Comparison of ENCODE assay signal across 10 cellular contexts in genomic region chr12:102169922-102170698, GRCh38. TPM values are rescaled to one million over a fixed set of nuclear protein-coding genes. Genes with fewer than 3 reads are reported as not detected.
DNase-seq lines count a peak whose midpoint lies in the region; ATAC-seq and TF ChIP-seq lines count a peak whose summit lies in the region.
"Had no signal": no experiment of that assay in that cellular context is flagged by ENCODE, and none has a peak within 500 bp of the region (broad histone marks: within the 10 kb centered on the region; RNA-seq: fewer than 3 reads in every experiment).

No MANE protein-coding gene starts in this region.

- H3K79me2 ChIP-seq in fibroblast of lung (ENCODE audit: control insufficient read depth, insufficient read depth, low read length), result no peaks in the 10 kb centered on the region

- DNase-seq in DMS53 treated with DMSO at 0.1 percent for 48 hours (lab: John Stamatoyannopoulos, UW; ENCODE audit: unreplicated experiment) (peak; percentile 63), H7 (peak; percentile 23), Panc1 (ENCODE audit: low read depth, low spot score) (peak; percentile 24), fibroblast of lung (ENCODE audit: low read depth in 2 of 2) (peak; percentile 11 to 53), progenitor cell of endocrine pancreas (ENCODE audit: low spot score, unreplicated experiment) (no peak), globus pallidus (ENCODE audit: low spot score) (no peak)
- no peak for DNase-seq in activated CD4-positive, alpha-beta memory T cell treated with anti-CD3 and anti-CD28 coated beads, Interleukin-2, amount 10 ng/mL, durations not matched to agents 7 days and 5 days

- TF ChIP-seq CTCF in Panc1 (IDR thresholded peaks at IDR 0.05) (peak; percentile 77; the same call in 1 of the 2 replicates), fibroblast of lung (conservative IDR thresholded peaks at IDR 0.05 in 1 of 2, IDR thresholded peaks at IDR 0.05 in 1 of 2; ENCODE audit: low read depth in 1 of 2, low read length in 2 of 2) (peak; percentile 43 to 83), progenitor cell of endocrine pancreas (IDR thresholded peaks at IDR 0.05; ENCODE audit: unreplicated experiment) (peak; percentile 80)

- no peak overlapping the region for H3K9ac ChIP-seq in fibroblast of lung (ENCODE audit: insufficient read depth, low read length)

- ATAC-seq in Panc1, result peak; percentile 75; the same call in 1 of the 2 replicates
- ATAC-seq in HG03039 (IDR thresholded peaks at IDR 0.05; ENCODE audit: unreplicated experiment), result no peak

- peaks cover 3% of the 10 kb centered on the region for H3K36me3 Mint-ChIP-seq in progenitor cell of endocrine pancreas (ENCODE audit: insufficient read depth)
- H3K36me3 Mint-ChIP-seq in activated CD4-positive, alpha-beta memory T cell treated with anti-CD3 and anti-CD28 coated beads, Interleukin-2, amount 10 ng/mL, durations not matched to agents 7 days and 5 days (ENCODE audit: low read depth), result peaks cover 21% of the 10 kb centered on the region

- H3K9me3 Mint-ChIP-seq in progenitor cell of endocrine pancreas (ENCODE audit: low read depth), result no peaks in the 10 kb centered on the region
- no peaks in the 10 kb centered on the region for H3K9me3 Mint-ChIP-seq in activated CD4-positive, alpha-beta memory T cell treated with anti-CD3 and anti-CD28 coated beads, Interleukin-2, amount 10 ng/mL, durations not matched to agents 7 days and 5 days

- in situ Hi-C loops in Panc1 (cut with HindIII; ENCODE audit: low pct_unique_long_range_greater_than_20kb, low sequenced_read_pairs), result no loop called here

- H3K27me3 ChIP-seq in H7 (ENCODE audit: control insufficient read depth, insufficient read depth, low read length), result no peaks in the 10 kb centered on the region
- no peaks in the 10 kb centered on the region for H3K27me3 ChIP-seq in Panc1 (ENCODE audit: control insufficient read depth, insufficient read depth, low read length)
- H3K27me3 ChIP-seq in fibroblast of lung (ENCODE audit: control insufficient read depth, insufficient read depth, low read length), result no peaks in the 10 kb centered on the region
- H3K27me3 ChIP-seq: SJSA1 had no signal

- no peak overlapping the region for H3K27ac Mint-ChIP-seq in progenitor cell of endocrine pancreas
- H3K27ac Mint-ChIP-seq in activated CD4-positive, alpha-beta memory T cell treated with anti-CD3 and anti-CD28 coated beads, Interleukin-2, amount 10 ng/mL, durations not matched to agents 7 days and 5 days, result no peak overlapping the region

- H3K4me2 ChIP-seq in fibroblast of lung (ENCODE audit: extremely low read depth, insufficient read depth, low read length), result no peak overlapping the region

- no peaks in the 10 kb centered on the region for H3K9me3 ChIP-seq in Panc1 (ENCODE audit: control insufficient read depth, insufficient read depth, low read depth, low read length)
- no peaks in the 10 kb centered on the region for H3K9me3 ChIP-seq in fibroblast of lung (ENCODE audit: control insufficient read depth, insufficient read depth, low read depth, low read length)
- H3K9me3 ChIP-seq: SJSA1 had no signal

- CTCF ChIA-PET in Panc1 (lab: Charles Lee), result interaction anchor here (0.6 to 1.0 kb wide), 4 partner anchors 28 to 534 kb away, joined by 3 to 6 read pairs (median 3); no protein-coding TSS in a partner anchor
- CTCF ChIA-PET in activated CD4-positive, alpha-beta memory T cell treated with anti-CD3 and anti-CD28 coated beads, Interleukin-2, amount 10 ng/mL, durations not matched to agents 7 days and 5 days (lab: Charles Lee), result interaction anchor here (0.7 to 2.1 kb wide), 19 partner anchors 8 to 532 kb away, joined by 3 to 16 read pairs (median 3); partner anchors contain the start of genes NUP37 and PARPBP

- H3K27me3 Mint-ChIP-seq in progenitor cell of endocrine pancreas, result no peaks in the 10 kb centered on the region
- no peaks in the 10 kb centered on the region for H3K27me3 Mint-ChIP-seq in activated CD4-positive, alpha-beta memory T cell treated with anti-CD3 and anti-CD28 coated beads, Interleukin-2, amount 10 ng/mL, durations not matched to agents 7 days and 5 days

- no peaks in the 10 kb centered on the region for H3K4me1 Mint-ChIP-seq in progenitor cell of endocrine pancreas (ENCODE audit: low read depth)
- H3K4me1 Mint-ChIP-seq in activated CD4-positive, alpha-beta memory T cell treated with anti-CD3 and anti-CD28 coated beads, Interleukin-2, amount 10 ng/mL, durations not matched to agents 7 days and 5 days, result peaks cover 23% of the 10 kb centered on the region

- H3K27ac ChIP-seq in Panc1 (ENCODE audit: low read length), result no peak overlapping the region
- no peak overlapping the region for H3K27ac ChIP-seq in fibroblast of lung (ENCODE audit: insufficient read depth, low read length)
- H3K27ac ChIP-seq: SJSA1 had no signal

- H3K4me1 ChIP-seq in Panc1 (ENCODE audit: control insufficient read depth, insufficient read depth, low read length), result no peaks in the 10 kb centered on the region
- no peaks in the 10 kb centered on the region for H3K4me1 ChIP-seq in fibroblast of lung (ENCODE audit: control insufficient read depth, extremely low read depth, insufficient read depth, low read length)

- no peaks in the 10 kb centered on the region for H4K20me1 ChIP-seq in fibroblast of lung (ENCODE audit: control insufficient read depth, extremely low read depth, insufficient read depth, low read length)

- POLR2A ChIA-PET in Panc1 (lab: Charles Lee), result interaction anchor here (0.6 kb wide), 1 partner anchor 23 kb away, joined by 3 read pairs; no protein-coding TSS in a partner anchor
- POLR2A ChIA-PET in activated CD4-positive, alpha-beta memory T cell treated with anti-CD3 and anti-CD28 coated beads, Interleukin-2, amount 10 ng/mL, durations not matched to agents 7 days and 5 days (lab: Charles Lee), result interaction anchor here (1.2 kb wide), 1 partner anchor 109 kb away, joined by 3 read pairs; the partner anchor contains the start of gene WASHC3

- H3K4me3 Mint-ChIP-seq in progenitor cell of endocrine pancreas (ENCODE audit: low read depth), result no peak overlapping the region
- H3K4me3 Mint-ChIP-seq in activated CD4-positive, alpha-beta memory T cell treated with anti-CD3 and anti-CD28 coated beads, Interleukin-2, amount 10 ng/mL, durations not matched to agents 7 days and 5 days, result no peak overlapping the region

- no peak overlapping the region for H2AFZ ChIP-seq in fibroblast of lung (ENCODE audit: low read length)

- BruUV-seq in Panc1 (replicated peaks; lab: Mats Ljungman, UMichigan), result no TSS peak

- H3K4me3 ChIP-seq in H7 (ENCODE audit: insufficient read depth, low read depth, low read length) (no peak overlapping the region), Panc1 (ENCODE audit: low read depth in 2 of 2, low read length in 2 of 2) (no peak overlapping the region), fibroblast of lung (replicated peaks in 1 of 4; ENCODE audit: control extremely low read depth in 1 of 4, insufficient read depth in 1 of 4, low read depth in 3 of 4, low read length in 4 of 4) (no peak overlapping the region)
- H3K4me3 ChIP-seq: SJSA1 had no signal

- intact Hi-C loops in Panc1 (cut with micrococcal nuclease; ENCODE audit: unreplicated experiment), result loop anchor here (10.0 kb wide), 1 partner anchor 305 kb away; no protein-coding TSS in a partner anchor

- H3K36me3 ChIP-seq in H7 (replicated peaks; ENCODE audit: control insufficient read depth, insufficient read depth, low read length) (no peaks in the 10 kb centered on the region; the same call in 1 of the 2 replicates), Panc1 (ENCODE audit: control insufficient read depth, insufficient read depth, low read length) (no peaks in the 10 kb centered on the region), fibroblast of lung (ENCODE audit: control insufficient read depth, insufficient read depth, low read length) (no peaks in the 10 kb centered on the region)

RNA-seq across cellular contexts. Expression of gene PMCH, which starts 27.5 kb away (rescaled TPM):
- not detected in 2 replicates for total RNA-seq in H7 (2014; rRNA removed; shearing (Covaris generic))
- not detected for total RNA-seq in Panc1 (2021; ENCODE audit: unreplicated experiment)
- polyA plus RNA-seq in Panc1 (2012; ENCODE audit: insufficient read length), result not detected
- not detected in 2 replicates for total RNA-seq in fibroblast of lung
- polyA plus RNA-seq in fibroblast of lung, result not detected in 2 replicates
- polyA plus RNA-seq in fibroblast of lung (2012), result not detected in 2 replicates
- not detected in 2 replicates for polyA minus RNA-seq in fibroblast of lung (ENCODE audit: low replicate concordance)
- not detected in 2 replicates for total RNA-seq in progenitor cell of endocrine pancreas
- total RNA-seq in activated CD4-positive, alpha-beta memory T cell treated with anti-CD3 and anti-CD28 coated beads, Interleukin-2, amount 10 ng/mL, durations not matched to agents 7 days and 5 days, result 1 to 10 TPM in 1 of 2 experiments, under 1 TPM in 1; 0.70 to 1.4 TPM
- total RNA-seq: mononuclear cell, SJSA1 had no signal

RNA-seq across cellular contexts. Expression of gene PARPBP, which starts 50.1 kb away (rescaled TPM):
- 30.9 and 33.5 TPM in 2 replicates for total RNA-seq in H7 (2014; rRNA removed; shearing (Covaris generic))
- total RNA-seq in Panc1 (2021; ENCODE audit: unreplicated experiment) (14.3 TPM), fibroblast of lung (3.6 and 9.4 TPM in 2 replicates), progenitor cell of endocrine pancreas (16.9 and 17.0 TPM in 2 replicates)
- polyA plus RNA-seq in Panc1 (2012; ENCODE audit: insufficient read length), result 4.9 TPM
- 5.7 and 11.7 TPM in 2 replicates for polyA plus RNA-seq in fibroblast of lung
- polyA plus RNA-seq in fibroblast of lung (2012), result 3.3 and 7.0 TPM in 2 replicates
- 1.4 and 1.6 TPM in 2 replicates for polyA minus RNA-seq in fibroblast of lung (ENCODE audit: low replicate concordance)
- 10 to 100 TPM; 18.8 to 25.3 TPM for total RNA-seq in activated CD4-positive, alpha-beta memory T cell treated with anti-CD3 and anti-CD28 coated beads, Interleukin-2, amount 10 ng/mL, durations not matched to agents 7 days and 5 days

RNA-seq across cellular contexts. Expression of gene NUP37, which starts 50.2 kb away (rescaled TPM):
- total RNA-seq in H7 (2014; rRNA removed; shearing (Covaris generic)), result 73.8 and 88.5 TPM in 2 replicates
- total RNA-seq in Panc1 (2021; ENCODE audit: unreplicated experiment) (47.7 TPM), fibroblast of lung (30.3 and 38.3 TPM in 2 replicates), progenitor cell of endocrine pancreas (28.7 and 33.6 TPM in 2 replicates)
- polyA plus RNA-seq in Panc1 (2012; ENCODE audit: insufficient read length), result 27.4 TPM
- polyA plus RNA-seq in fibroblast of lung, result 61.9 and 81.0 TPM in 2 replicates
- polyA plus RNA-seq in fibroblast of lung (2012), result 32.0 and 42.3 TPM in 2 replicates
- 2.8 TPM in 1 of 2 replicates, not detected in the other for polyA minus RNA-seq in fibroblast of lung (ENCODE audit: low replicate concordance)
- 10 to 100 TPM; 59.9 to 65.9 TPM for total RNA-seq in activated CD4-positive, alpha-beta memory T cell treated with anti-CD3 and anti-CD28 coated beads, Interleukin-2, amount 10 ng/mL, durations not matched to agents 7 days and 5 days

Comparison
In these comparisons a context has a peak if more than half of its experiments do, and no peak if none do; other contexts are left out.
1. DNase-seq: peak in DMS53 treated with DMSO at 0.1 percent for 48 hours (single experiment), H7 (single experiment), Panc1 (single experiment) and fibroblast of lung (2 of 2); none in progenitor cell of endocrine pancreas (single experiment), globus pallidus (single experiment) and activated CD4-positive, alpha-beta memory T cell treated with anti-CD3 and anti-CD28 coated beads, Interleukin-2, amount 10 ng/mL, durations not matched to agents 7 days and 5 days (single experiment).
2. Peak in every context shown above with its lines, with median percentiles within 50 percentile points of each other: CTCF ChIP-seq.